ENCODE assay signal across 11 cellular contexts in genomic region chr10:13115832-13116793, GRCh38. TPM values are rescaled to one million over a fixed set of nuclear protein-coding genes. Genes with fewer than 3 reads are reported as not detected.
A peak's percentile ranks its signal among the peaks of the same experiment; 100 is the strongest.
DNase-seq lines count a peak whose midpoint lies in the region; ATAC-seq and TF ChIP-seq lines count a peak whose summit lies in the region.
"Had no signal": no experiment of that assay in that cellular context is flagged by ENCODE, and none has a peak within 500 bp of the region (broad histone marks: within the 10 kb centered on the region; RNA-seq: fewer than 3 reads in every experiment).

No MANE protein-coding gene starts in this region.

- POLR2A ChIA-PET in activated CD4-positive, alpha-beta T cell treated with anti-CD3 and anti-CD28 coated beads, Interleukin-2, amount 10 ng/mL, durations not matched to agents 7 days and 5 days (lab: Charles Lee), result no interaction called here

- no peaks in the 10 kb centered on the region for H3K27me3 ChIP-seq in heart left ventricle
- H3K27me3 ChIP-seq: left lung had no signal

- no peaks in the 10 kb centered on the region for H3K9me3 ChIP-seq in heart left ventricle
- H3K9me3 ChIP-seq: left lung had no signal

- TF ChIP-seq POLR2A in heart left ventricle (IDR thresholded peaks at IDR 0.05), result no peak
- TF ChIP-seq POLR2A in lower leg skin (IDR thresholded peaks at IDR 0.05), result no peak

- no peaks in the 10 kb centered on the region for H3K27me3 Mint-ChIP-seq in activated CD4-positive, alpha-beta T cell treated with anti-CD3 and anti-CD28 coated beads, Interleukin-2, amount 10 ng/mL, durations not matched to agents 7 days and 5 days
- no peaks in the 10 kb centered on the region for H3K27me3 Mint-ChIP-seq in stimulated activated naive CD8-positive, alpha-beta T cell treated with anti-CD3 and anti-CD28 coated beads, Interleukin-15, amount 100 ng/mL, for 72 hours

- WGBS in heart left ventricle, 4 donors, result 30 to 39% (median 36%) methylated on average over 12 of the region's 12 CpGs
- 63 to 70% methylated on average over 12 of the region's 12 CpGs for WGBS in lower leg skin, 2 donors

- ATAC-seq in heart left ventricle, result peak; percentile 78 to 83 (median 82)
- ATAC-seq in stimulated activated naive CD8-positive, alpha-beta T cell treated with anti-CD3 and anti-CD28 coated beads, Interleukin-15, amount 100 ng/mL, for 72 hours, result peak; percentile 45
- ATAC-seq: left lung had no signal

- peaks cover 0 to 41% (median 20%) of the 10 kb centered on the region in 12 donors for H3K4me1 ChIP-seq in heart left ventricle

- TF ChIP-seq CTCF in heart left ventricle (IDR thresholded peaks at IDR 0.05), result no peak
- no peak for TF ChIP-seq CTCF in lower leg skin (IDR thresholded peaks at IDR 0.05)

- H3K36me3 ChIP-seq in heart left ventricle, result peaks cover 0 to 91% (median 80%) of the 10 kb centered on the region in 9 donors

- peak overlapping the region; percentile 83 for H3K27ac Mint-ChIP-seq in activated CD4-positive, alpha-beta T cell treated with anti-CD3 and anti-CD28 coated beads, Interleukin-2, amount 10 ng/mL, durations not matched to agents 7 days and 5 days
- peak overlapping the region; percentile 16 to 71 for H3K27ac Mint-ChIP-seq in stimulated activated naive CD8-positive, alpha-beta T cell treated with anti-CD3 and anti-CD28 coated beads, Interleukin-15, amount 100 ng/mL, for 72 hours

- intact Hi-C loops in heart left ventricle (cut with DNase I) (no loop called here), lower leg skin (cut with DNase I; ENCODE audit: low total_unique reads) (no loop called here)

- peaks cover 71% of the 10 kb centered on the region for H3K36me3 Mint-ChIP-seq in activated CD4-positive, alpha-beta T cell treated with anti-CD3 and anti-CD28 coated beads, Interleukin-2, amount 10 ng/mL, durations not matched to agents 7 days and 5 days (ENCODE audit: low read depth)

- no peaks in the 10 kb centered on the region for H3K9me3 Mint-ChIP-seq in activated CD4-positive, alpha-beta T cell treated with anti-CD3 and anti-CD28 coated beads, Interleukin-2, amount 10 ng/mL, durations not matched to agents 7 days and 5 days
- no peaks in the 10 kb centered on the region for H3K9me3 Mint-ChIP-seq in stimulated activated naive CD8-positive, alpha-beta T cell treated with anti-CD3 and anti-CD28 coated beads, Interleukin-15, amount 100 ng/mL, for 72 hours

- peak overlapping the region; percentile 55 for H3K4me3 Mint-ChIP-seq in activated CD4-positive, alpha-beta T cell treated with anti-CD3 and anti-CD28 coated beads, Interleukin-2, amount 10 ng/mL, durations not matched to agents 7 days and 5 days
- peak overlapping the region; percentile 25 to 43 for H3K4me3 Mint-ChIP-seq in stimulated activated naive CD8-positive, alpha-beta T cell treated with anti-CD3 and anti-CD28 coated beads, Interleukin-15, amount 100 ng/mL, for 72 hours

- H3K4me3 ChIP-seq in heart left ventricle (peak overlapping the region in 2 of 12 donors; percentile 7 to 21), lower leg skin (ENCODE audit: low read depth, poor library complexity, severe bottlenecking) (no peak overlapping the region)
- H3K4me3 ChIP-seq: left lung had no signal

- peaks cover 39% of the 10 kb centered on the region for H3K4me1 Mint-ChIP-seq in activated CD4-positive, alpha-beta T cell treated with anti-CD3 and anti-CD28 coated beads, Interleukin-2, amount 10 ng/mL, durations not matched to agents 7 days and 5 days
- H3K4me1 Mint-ChIP-seq in stimulated activated naive CD8-positive, alpha-beta T cell treated with anti-CD3 and anti-CD28 coated beads, Interleukin-15, amount 100 ng/mL, for 72 hours, result peaks cover 29% of the 10 kb centered on the region

- H3K27ac ChIP-seq in heart left ventricle, result peak overlapping the region; percentile 51 to 84 (median 75)

- CTCF ChIA-PET in activated CD4-positive, alpha-beta T cell treated with anti-CD3 and anti-CD28 coated beads, Interleukin-2, amount 10 ng/mL, durations not matched to agents 7 days and 5 days (lab: Charles Lee), result interaction anchor here (0.6 to 1.1 kb wide), 4 partner anchors 13 to 398 kb away, joined by 3 read pairs; no protein-coding TSS in a partner anchor

- peak; percentile 47 for DNase-seq in activated CD4-positive, alpha-beta T cell treated with anti-CD3 and anti-CD28 coated beads, Interleukin-2, amount 10 ng/mL, durations not matched to agents 7 days and 5 days
- no peak for DNase-seq in activated CD4-positive, alpha-beta T cell treated with anti-CD3 and anti-CD28 coated beads, Interleukin-2, amount 50 U/mL, for 4 hours
- DNase-seq in RPMI8226 (peak; percentile 31), heart left ventricle (no peak), cerebellum (ENCODE audit: low spot score) (no peak), lower leg skin (ENCODE audit: low spot score in 2 of 2) (no peak), NCI-H2227 (lab: John Stamatoyannopoulos, UW; ENCODE audit: unreplicated experiment) (no peak)
- no peak for DNase-seq in stimulated activated naive CD8-positive, alpha-beta T cell treated with anti-CD3 and anti-CD28 coated beads, Interleukin-15, amount 100 ng/mL, for 72 hours
- DNase-seq: left lung; NCI-H2029 treated with DMSO at 0.1 percent for 48 hours; stimulated activated CD4-positive, alpha-beta T cell treated with anti-CD3 and anti-CD28 coated beads, Interleukin-15, amount 100 ng/mL, for 24 hours had no signal

RNA-seq across cellular contexts. Expression of gene OPTN, which starts 16.1 kb away (rescaled TPM):
- 100 to 1,000 TPM; 128 to 130 TPM for total RNA-seq in activated CD4-positive, alpha-beta T cell treated with anti-CD3 and anti-CD28 coated beads, Interleukin-2, amount 10 ng/mL, durations not matched to agents 7 days and 5 days
- total RNA-seq in heart left ventricle (100 to 1,000 TPM in 8 of 9 donors, 10 to 100 TPM in 1; 89.4 to 191 (median 140) TPM), cerebellum (44.6 TPM), lower leg skin (10 to 100 TPM; 55.4 to 68.5 (median 62.0) TPM)
- 10 to 100 TPM; 88.2 to 89.9 TPM for polyA plus RNA-seq in heart left ventricle

RNA-seq across cellular contexts. Expression of gene MCM10, which starts 45.2 kb away (rescaled TPM):
- 10 to 100 TPM; 57.4 to 65.4 TPM for total RNA-seq in activated CD4-positive, alpha-beta T cell treated with anti-CD3 and anti-CD28 coated beads, Interleukin-2, amount 10 ng/mL, durations not matched to agents 7 days and 5 days
- total RNA-seq in heart left ventricle, result 1 to 10 TPM in 1 of 9 donors, under 1 TPM in 5, not detected in 3; 0.16 to 4.2 (median 0.36) TPM
- polyA plus RNA-seq in heart left ventricle, result under 1 TPM; 0.11 to 0.15 TPM
- 6.4 TPM for total RNA-seq in cerebellum
- total RNA-seq in lower leg skin, result 1 to 10 TPM in 1 of 4 donors, under 1 TPM in 3; 0.08 to 1.5 (median 0.38) TPM

Comparison
In these comparisons a context has a peak if more than half of its experiments do, and no peak if none do; other contexts are left out.
1. DNase-seq: peak in activated CD4-positive, alpha-beta T cell treated with anti-CD3 and anti-CD28 coated beads, Interleukin-2, amount 10 ng/mL, durations not matched to agents 7 days and 5 days (single experiment) and RPMI8226 (single experiment); none in activated CD4-positive, alpha-beta T cell treated with anti-CD3 and anti-CD28 coated beads, Interleukin-2, amount 50 U/mL, for 4 hours (0 of 2), heart left ventricle (0 of 5), stimulated activated naive CD8-positive, alpha-beta T cell treated with anti-CD3 and anti-CD28 coated beads, Interleukin-15, amount 100 ng/mL, for 72 hours (0 of 2), cerebellum (single experiment), lower leg skin (0 of 2) and NCI-H2227 (single experiment).